In genomic region chr2:112679484-112679883, GRCh38 we compare ENCODE assay signal across 16 cellular contexts. TPM values are rescaled to one million over a fixed set of nuclear protein-coding genes. Genes with fewer than 3 reads are reported as not detected.
DNase-seq lines count a peak whose midpoint lies in the region; ATAC-seq, FAIRE-seq and TF ChIP-seq lines count a peak whose summit lies in the region.
"Had no signal": no experiment of that assay in that cellular context is flagged by ENCODE, and none has a peak within 500 bp of the region (broad histone marks: within the 10 kb centered on the region; RNA-seq: fewer than 3 reads in every experiment).

No MANE protein-coding gene starts in this region.

- ATAC-seq in GM23338, result no peak
- no peak for ATAC-seq in WTC11
- ATAC-seq in gastrocnemius medialis, result peak; percentile 92 to 94
- ATAC-seq in HepG2, result no peak
- ATAC-seq: activated CD8-positive, alpha-beta T cell treated with anti-CD3 and anti-CD28 coated beads for 36 hours had no signal

- H2AFZ ChIP-seq in GM23338, result 0 out of 2 replicates have a peak overlapping the region, but pooled peaks have one; percentile 69
- H2AFZ ChIP-seq in HepG2 (ENCODE audit: low read length), result no peak overlapping the region

- no peak for FAIRE-seq in HepG2 (lab: Jason Lieb, UNC)

- no peaks in the 10 kb centered on the region for H3K79me2 ChIP-seq in GM23338 (replicated peaks; ENCODE audit: insufficient read depth)
- no peaks in the 10 kb centered on the region for H3K79me2 ChIP-seq in HepG2 (ENCODE audit: insufficient read depth, low read length)

- intact Hi-C loops in gastrocnemius medialis (cut with DNase I; ENCODE audit: low total_unique reads) (no loop called here), HepG2 (cut with micrococcal nuclease; ENCODE audit: unreplicated experiment) (no loop called here)

- H3K4me1 Mint-ChIP-seq in GM23338 (no peaks in the 10 kb centered on the region; the same call in 1 of the 3 replicates), WTC11 (peaks cover 6% of the 10 kb centered on the region)

- WGBS in HepG2 (ENCODE audit: low lambda C conversion rate), result 29% methylated on average over 3 of the region's 3 CpGs

- CTCF ChIA-PET in WTC11 (lab: Charles Lee) (interaction anchor here (1.3 to 2.1 kb wide), 3 partner anchors 12 to 262 kb away, joined by 4 to 9 read pairs (median 5); no protein-coding TSS in a partner anchor), HepG2 (lab: Yijun Ruan, JAX; ENCODE audit: low intra/inter-chr PET ratio, low total read pairs) (no interaction called here)

- H3K4me2 ChIP-seq in GM23338 (no peak overlapping the region), HepG2 (ENCODE audit: low read depth, low read length) (no peak overlapping the region)

- no peak for TF ChIP-seq RAD21 in HepG2 (CRISPR knock-in tag; IDR thresholded peaks at IDR 0.05)

- POLR2A ChIA-PET in WTC11 (lab: Charles Lee) (no interaction called here), HepG2 (lab: Yijun Ruan, JAX) (interaction anchor here (1.4 kb wide), 1 partner anchor 14 kb away, joined by 4 read pairs; no protein-coding TSS in a partner anchor)

- TF ChIP-seq EP300 in HepG2 (IDR thresholded peaks at IDR 0.05; ENCODE audit: low read depth in 2 of 2, low read length in 2 of 2) (no peak), HepG2 (CRISPR knock-in tag; IDR thresholded peaks at IDR 0.05; ENCODE audit: borderline replicate concordance) (no peak)

- TF ChIP-seq POLR2A in gastrocnemius medialis (IDR thresholded peaks at IDR 0.05) (no peak), HepG2 (IDR thresholded peaks at IDR 0.05; ENCODE audit: insufficient read depth in 1 of 2, low read depth in 2 of 2, low read length in 2 of 2) (no peak)

- DNase-seq in GM23338 (ENCODE audit: low spot score) (no peak), WTC11 (ENCODE audit: low spot score) (no peak), hippocampal formation (lab: John Stamatoyannopoulos, UW) (peak; percentile 24 to 45), gastrocnemius medialis (peak; percentile 38 to 79), HepG2 (ENCODE audit: low spot score) (no peak), HK-2 (ENCODE audit: unreplicated experiment) (no peak)
- DNase-seq in effector CD8-positive, alpha-beta T cell (lab: John Stamatoyannopoulos, UW), result no peak
- DNase-seq: activated CD8-positive, alpha-beta T cell treated with anti-CD3 and anti-CD28 coated beads for 36 hours; COR-L47; H7; NCI-H1694 treated with DMSO at 0.1 percent for 48 hours had no signal

- H3K27me3 ChIP-seq in GM23338 (ENCODE audit: insufficient read depth) (no peaks in the 10 kb centered on the region), gastrocnemius medialis (no peaks in the 10 kb centered on the region), HepG2 (ENCODE audit: control insufficient read depth in 1 of 2, insufficient read depth in 2 of 2, low read length in 2 of 2) (peaks cover 0 to 25% of the 10 kb centered on the region in 2 experiments; a peak in 4 of 5 replicates)

- H3K27ac ChIP-seq in GM23338 (ENCODE audit: low read depth) (no peak overlapping the region), gastrocnemius medialis (peak overlapping the region; percentile 44 to 72 (median 64)), HepG2 (ENCODE audit: extremely low read length, insufficient read depth, low read length) (no peak overlapping the region)
- H3K27ac ChIP-seq: coronary artery had no signal

- no peaks in the 10 kb centered on the region for H3F3A ChIP-seq in GM23338 (replicated peaks; ENCODE audit: low read depth)

- no TSS peak for BruUV-seq in HepG2 (replicated peaks; lab: Mats Ljungman, UMichigan)

- H3K4me3 Mint-ChIP-seq in GM23338 (no peak overlapping the region), WTC11 (no peak overlapping the region)
- H3K4me3 Mint-ChIP-seq: activated CD8-positive, alpha-beta T cell treated with anti-CD3 and anti-CD28 coated beads for 36 hours had no signal

- H3K9ac ChIP-seq in HepG2 (ENCODE audit: insufficient read depth, low read depth, low read length), result no peak overlapping the region

- in situ Hi-C loops in gastrocnemius medialis (cut with MboI; ENCODE audit: low sequenced_read_pairs in 4 of 4) (no loop called here), HepG2 (cut with HindIII; ENCODE audit: extremely low pct_ligation_motif_present, low pct_unique_long_range_greater_than_20kb) (no loop called here)

- no peaks in the 10 kb centered on the region for H4K20me1 ChIP-seq in GM23338 (replicated peaks; ENCODE audit: insufficient read depth)
- H4K20me1 ChIP-seq in HepG2 (ENCODE audit: insufficient read depth, low read length), result no peaks in the 10 kb centered on the region

- H3K4me3 ChIP-seq in GM23338, result no peak overlapping the region
- no peak overlapping the region for H3K4me3 ChIP-seq in gastrocnemius medialis
- no peak overlapping the region for H3K4me3 ChIP-seq in HepG2 (replicated peaks in 1 of 3; ENCODE audit: insufficient read depth in 1 of 3, low read depth in 2 of 3, low read length in 3 of 3)
- H3K4me3 ChIP-seq: coronary artery had no signal

- H3K9me3 ChIP-seq in gastrocnemius medialis, result no peaks in the 10 kb centered on the region
- no peaks in the 10 kb centered on the region for H3K9me3 ChIP-seq in HepG2 (ENCODE audit: low read length)

- H3K4me1 ChIP-seq in GM23338 (ENCODE audit: insufficient read depth) (no peaks in the 10 kb centered on the region), gastrocnemius medialis (peaks cover 18 to 23% of the 10 kb centered on the region in 2 donors), HepG2 (ENCODE audit: insufficient read depth, low read length) (peaks cover 34% of the 10 kb centered on the region)

- TF ChIP-seq CTCF in GM23338 (conservative IDR thresholded peaks at IDR 0.05; ENCODE audit: low read depth in 2 of 2), result no peak
- TF ChIP-seq CTCF in WTC11 (IDR thresholded peaks at IDR 0.05), result no peak
- TF ChIP-seq CTCF in gastrocnemius medialis (IDR thresholded peaks at IDR 0.05 in 4 of 5, conservative IDR thresholded peaks at IDR 0.05 in 1 of 5), result no peak
- TF ChIP-seq CTCF in HepG2 (CRISPR knock-in tag; IDR thresholded peaks at IDR 0.05), result no peak

- H3K36me3 ChIP-seq in GM23338 (ENCODE audit: insufficient read depth) (no peaks in the 10 kb centered on the region), gastrocnemius medialis (no peaks in the 10 kb centered on the region), HepG2 (replicated peaks in 1 of 2; ENCODE audit: control insufficient read depth in 1 of 2, insufficient read depth in 2 of 2, low read length in 2 of 2) (no peaks in the 10 kb centered on the region)

- H3K27ac Mint-ChIP-seq in GM23338 (no peak overlapping the region), WTC11 (peak overlapping the region; percentile 36; the same call in 1 of the 2 replicates)
- H3K27ac Mint-ChIP-seq: activated CD8-positive, alpha-beta T cell treated with anti-CD3 and anti-CD28 coated beads for 36 hours; progenitor cell of endocrine pancreas had no signal

- no peaks in the 10 kb centered on the region for H3K36me3 Mint-ChIP-seq in GM23338 (ENCODE audit: low read depth)
- H3K36me3 Mint-ChIP-seq in WTC11, result no peaks in the 10 kb centered on the region

- H3K9me3 Mint-ChIP-seq in GM23338, result no peaks in the 10 kb centered on the region
- no peaks in the 10 kb centered on the region for H3K9me3 Mint-ChIP-seq in WTC11
- H3K9me3 Mint-ChIP-seq: activated CD8-positive, alpha-beta T cell treated with anti-CD3 and anti-CD28 coated beads for 36 hours had no signal

- H3K27me3 Mint-ChIP-seq in GM23338 (ENCODE audit: insufficient read depth, low read depth, poor library complexity), result peaks cover 9% of the 10 kb centered on the region
- peaks cover 5% of the 10 kb centered on the region; the same call in 1 of the 2 replicates for H3K27me3 Mint-ChIP-seq in WTC11 (ENCODE audit: low read depth)
- H3K27me3 Mint-ChIP-seq: activated CD8-positive, alpha-beta T cell treated with anti-CD3 and anti-CD28 coated beads for 36 hours had no signal

- H3K9me2 ChIP-seq in GM23338 (ENCODE audit: insufficient read depth), result no peaks in the 10 kb centered on the region

RNA-seq across cellular contexts. Expression of gene SLC20A1, which starts 33.7 kb away (rescaled TPM):
- total RNA-seq in GM23338 (2014; rRNA removed; shearing (Covaris generic)), result 81.9 and 84.3 TPM in 2 replicates
- polyA plus RNA-seq in GM23338 (2016; fragmentation: Nextera tagmentation; extraction: Ambion mirVana) (50.1 and 52.9 TPM in 2 replicates), HepG2 (2011; rRNA removed) (54.0 and 70.6 TPM in 2 replicates)
- total RNA-seq in WTC11 (2021) (59.9 to 64.4 TPM (median 60.1 TPM) in 3 replicates), gastrocnemius medialis (10 to 100 TPM in 1 of 4 donors, 1 to 10 TPM in 3; 6.9 to 85.7 (median 9.2) TPM), HepG2 (2016; rRNA removed; fragmentation: Illumina TruSeq; extraction: Trizol) (60.1 and 85.9 TPM in 2 replicates)
- 12.7 and 13.6 TPM in 2 replicates for total RNA-seq in HepG2 (2016; cell fraction: cytosol; rRNA removed; fragmentation: Illumina TruSeq; extraction: Trizol; ENCODE audit: low read depth)
- 58.0 and 89.3 TPM in 2 replicates for total RNA-seq in HepG2 (2016; cell fraction: insoluble cytoplasmic fraction; rRNA removed; fragmentation: Illumina TruSeq; extraction: Trizol)
- 41.9 and 44.0 TPM in 2 replicates for total RNA-seq in HepG2 (2016; cell fraction: membrane; rRNA removed; fragmentation: Illumina TruSeq; extraction: Trizol)
- 130 and 144 TPM in 2 replicates for total RNA-seq in HepG2 (2016; cell fraction: nucleus; rRNA removed; fragmentation: Illumina TruSeq; extraction: Trizol)
- polyA plus RNA-seq in HepG2 (2011; cell fraction: cytosol; rRNA removed), result 47.5 and 83.7 TPM in 2 replicates
- 80.6 and 124 TPM in 2 replicates for polyA plus RNA-seq in HepG2 (2011; cell fraction: nucleus; rRNA removed)
- polyA plus RNA-seq in HepG2 (2012), result 121 and 142 TPM in 2 replicates
- 7.3 and 8.2 TPM in 2 replicates for polyA plus RNA-seq in HepG2 (2016; cell fraction: cytosol; fragmentation: Illumina TruSeq; extraction: Trizol; ENCODE audit: low read depth)
- polyA plus RNA-seq in HepG2 (2016; cell fraction: insoluble cytoplasmic fraction; fragmentation: Illumina TruSeq; extraction: Trizol; ENCODE audit: low read depth), result 42.8 and 44.4 TPM in 2 replicates
- polyA plus RNA-seq in HepG2 (2016; cell fraction: membrane; fragmentation: Illumina TruSeq; extraction: Trizol; ENCODE audit: low read depth), result 21.0 and 21.5 TPM in 2 replicates
- polyA plus RNA-seq in HepG2 (2016; cell fraction: nucleus; fragmentation: Illumina TruSeq; extraction: Trizol; ENCODE audit: insufficient read depth, low read depth), result 155 and 157 TPM in 2 replicates
- polyA minus RNA-seq in HepG2 (2011; rRNA and poly(A)+ RNA removed; ENCODE audit: low replicate concordance), result 36.0 and 75.9 TPM in 2 replicates
- 63.7 and 90.7 TPM in 2 replicates for polyA minus RNA-seq in HepG2 (2011; cell fraction: cytosol; rRNA and poly(A)+ RNA removed)
- 154 and 209 TPM in 2 replicates for polyA minus RNA-seq in HepG2 (2011; cell fraction: nucleus; rRNA and poly(A)+ RNA removed)

RNA-seq across cellular contexts. Expression of gene NT5DC4, which starts 41.3 kb away (rescaled TPM):
- not detected in 2 replicates for total RNA-seq in GM23338 (2014; rRNA removed; shearing (Covaris generic))
- polyA plus RNA-seq in GM23338 (2016; fragmentation: Nextera tagmentation; extraction: Ambion mirVana), result not detected in 2 replicates
- not detected in 3 replicates for total RNA-seq in WTC11 (2021)
- total RNA-seq in gastrocnemius medialis, result not detected
- total RNA-seq in HepG2 (2016; rRNA removed; fragmentation: Illumina TruSeq; extraction: Trizol), result 2.4 and 4.2 TPM in 2 replicates
- total RNA-seq in HepG2 (2016; cell fraction: cytosol; rRNA removed; fragmentation: Illumina TruSeq; extraction: Trizol; ENCODE audit: low read depth), result 0.30 and 0.35 TPM in 2 replicates
- total RNA-seq in HepG2 (2016; cell fraction: insoluble cytoplasmic fraction; rRNA removed; fragmentation: Illumina TruSeq; extraction: Trizol), result 0.24 and 3.4 TPM in 2 replicates
- total RNA-seq in HepG2 (2016; cell fraction: membrane; rRNA removed; fragmentation: Illumina TruSeq; extraction: Trizol), result 2.8 and 6.4 TPM in 2 replicates
- total RNA-seq in HepG2 (2016; cell fraction: nucleus; rRNA removed; fragmentation: Illumina TruSeq; extraction: Trizol), result 2.9 and 7.5 TPM in 2 replicates
- polyA plus RNA-seq in HepG2 (2011; rRNA removed), result 0.04 and 0.07 TPM in 2 replicates
- polyA plus RNA-seq in HepG2 (2011; cell fraction: cytosol; rRNA removed), result not detected in 2 replicates
- polyA plus RNA-seq in HepG2 (2011; cell fraction: nucleus; rRNA removed), result 0.14 TPM in 2 replicates
- 0.30 TPM in 1 of 2 replicates, not detected in the other for polyA plus RNA-seq in HepG2 (2012)
- 0.94 and 5.4 TPM in 2 replicates for polyA plus RNA-seq in HepG2 (2016; cell fraction: cytosol; fragmentation: Illumina TruSeq; extraction: Trizol; ENCODE audit: low read depth)
- polyA plus RNA-seq in HepG2 (2016; cell fraction: insoluble cytoplasmic fraction; fragmentation: Illumina TruSeq; extraction: Trizol; ENCODE audit: low read depth), result 0.35 and 2.3 TPM in 2 replicates
- polyA plus RNA-seq in HepG2 (2016; cell fraction: membrane; fragmentation: Illumina TruSeq; extraction: Trizol; ENCODE audit: low read depth), result 0.14 and 0.24 TPM in 2 replicates
- polyA plus RNA-seq in HepG2 (2016; cell fraction: nucleus; fragmentation: Illumina TruSeq; extraction: Trizol; ENCODE audit: insufficient read depth, low read depth), result 0.69 and 1.0 TPM in 2 replicates
- not detected in 2 replicates for polyA minus RNA-seq in HepG2 (2011; rRNA and poly(A)+ RNA removed; ENCODE audit: low replicate concordance)
- polyA minus RNA-seq in HepG2 (2011; cell fraction: cytosol; rRNA and poly(A)+ RNA removed), result not detected in 2 replicates
- polyA minus RNA-seq in HepG2 (2011; cell fraction: nucleus; rRNA and poly(A)+ RNA removed), result 1.7 TPM in 1 of 2 replicates, not detected in the other
- total RNA-seq: activated CD8-positive, alpha-beta T cell treated with anti-CD3 and anti-CD28 coated beads for 36 hours; glomerular endothelial cell; H7; lower leg skin; progenitor cell of endocrine pancreas; T-helper 2 cell treated with Interferon-gamma antibody and Interleukin-4, amounts not matched to agents 100 ng/mL and 5 ng/mL, for 36 hours had no signal

Comparison
In these comparisons a context has a peak if more than half of its experiments do, and no peak if none do; other contexts are left out.
1. ATAC-seq: peak in gastrocnemius medialis (2 of 2); none in GM23338 (single experiment), WTC11 (single experiment) and HepG2 (single experiment).
2. DNase-seq: peak in hippocampal formation (2 of 2) and gastrocnemius medialis (2 of 2); none in GM23338 (single experiment), WTC11 (single experiment), effector CD8-positive, alpha-beta T cell (single experiment), HepG2 (single experiment) and HK-2 (single experiment).
3. H3K27ac ChIP-seq: peak in gastrocnemius medialis (4 of 4); none in GM23338 (single experiment) and HepG2 (single experiment).